In the genomic region with DNA sequence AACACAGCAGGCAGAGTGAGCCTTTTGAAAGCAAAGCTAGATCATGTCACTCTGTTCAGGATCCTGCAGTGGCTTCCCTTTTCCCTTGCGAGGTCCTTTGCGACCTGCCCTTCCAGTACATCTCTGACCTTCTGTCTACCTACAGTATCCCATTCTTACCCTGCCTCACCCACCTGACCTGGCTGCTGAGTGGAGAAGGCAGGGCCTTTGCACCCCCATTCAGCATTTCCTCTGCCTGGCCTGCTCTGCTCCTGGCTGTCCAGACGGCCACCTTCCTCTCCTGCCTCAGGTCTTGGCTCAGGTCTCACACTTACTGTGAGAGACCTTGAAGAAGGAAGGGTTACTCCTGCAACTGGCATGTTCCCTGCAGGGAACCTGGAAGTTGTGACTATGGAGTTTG, we compare ENCODE assay signal across 2 cellular contexts.
TF ChIP-seq lines count a peak whose summit lies in the region.

No MANE protein-coding gene starts in this region.

TF ChIP-seq in liver, 16 proteins besides CTCF, POLR2A, EP300 and RAD21 (continued from another document):
- TF ChIP-seq EGR1 (IDR thresholded peaks at IDR 0.05; ENCODE audit: low read depth in 2 of 2) = no peak
- no peak for TF ChIP-seq GABPA (IDR thresholded peaks at IDR 0.05 in 1 of 2, conservative IDR thresholded peaks at IDR 0.05 in 1 of 2)
- TF ChIP-seq NR2F2 (IDR thresholded peaks at IDR 0.05) = no peak

TF ChIP-seq in HepG2, 621 proteins besides CTCF, POLR2A, EP300 and RAD21:
- TF ChIP-seq ZNF773 (CRISPR knock-in tag; IDR thresholded peaks at IDR 0.05; ENCODE audit: borderline replicate concordance) (no peak), SETDB1 (CRISPR knock-in tag; IDR thresholded peaks at IDR 0.05; ENCODE audit: borderline replicate concordance) (no peak), FOXK1 (CRISPR knock-in tag; IDR thresholded peaks at IDR 0.05; ENCODE audit: borderline replicate concordance, low read depth) (no peak), EED (CRISPR knock-in tag; IDR thresholded peaks at IDR 0.05) (no peak), ESRRA (CRISPR knock-in tag; IDR thresholded peaks at IDR 0.05; ENCODE audit: low read depth) (no peak), ZSCAN12 (CRISPR knock-in tag; IDR thresholded peaks at IDR 0.05) (no peak), FOXA3 (CRISPR knock-in tag; IDR thresholded peaks at IDR 0.05) (no peak)
- TF ChIP-seq, protein P1, sequence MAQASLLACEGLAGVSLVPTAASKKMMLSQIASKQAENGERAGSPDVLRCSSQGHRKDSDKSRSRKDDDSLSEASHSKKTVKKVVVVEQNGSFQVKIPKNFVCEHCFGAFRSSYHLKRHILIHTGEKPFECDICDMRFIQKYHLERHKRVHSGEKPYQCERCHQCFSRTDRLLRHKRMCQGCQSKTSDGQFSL (CRISPR knock-in tag; IDR thresholded peaks at IDR 0.05) = no peak
